In genomic region chrX:48475295-48475694, GRCh38 we compare ENCODE assay signal across 7 cellular contexts. TPM values are rescaled to one million over a fixed set of nuclear protein-coding genes. Genes with fewer than 3 reads are reported as not detected.
DNase-seq lines count a peak whose midpoint lies in the region; ATAC-seq, FAIRE-seq and TF ChIP-seq lines count a peak whose summit lies in the region.

No MANE protein-coding gene starts in this region.

- H3K4me1 ChIP-seq in HEK293 (ENCODE audit: control insufficient read depth, insufficient read depth, low read length) = 0 out of 2 replicates have a peak, but pooled peaks cover 2% of the 10 kb centered on the region
- H3K4me1 ChIP-seq in small intestine (ENCODE audit: control insufficient read depth in 2 of 2, insufficient read depth in 1 of 2, low read depth in 1 of 2, low read length in 1 of 2) = no peaks in the 10 kb centered on the region

- peak; percentile 16; the same call in 1 of the 3 replicates for ATAC-seq in SK-N-SH treated with all-trans-retinoic acid at 6 μM for 48 hours
- ATAC-seq in HG03175 (IDR thresholded peaks at IDR 0.05; ENCODE audit: unreplicated experiment) = no peak

- H3K4me3 ChIP-seq in HEK293 (ENCODE audit: low read depth, low read length) (peak overlapping the region; percentile 60), foreskin fibroblast (ENCODE audit: low read depth in 1 of 2, low read length in 2 of 2) (peak overlapping the region; percentile 68 to 73), small intestine (ENCODE audit: low read depth in 1 of 2, low read length in 2 of 2) (peak overlapping the region in 1 of 2 donors; percentile 41)

- H3K9me3 ChIP-seq in HEK293 (ENCODE audit: control insufficient read depth, insufficient read depth, low read depth, low read length) = no peaks in the 10 kb centered on the region
- H3K9me3 ChIP-seq in small intestine (ENCODE audit: control insufficient read depth, low read depth) = no peaks in the 10 kb centered on the region

- 3 to 26% (median 11%) methylated on average over 5 of the region's 5 CpGs for WGBS in small intestine, 3 donors

- FAIRE-seq in small intestine (lab: Jason Lieb, UNC) = no peak

- DNase-seq in foreskin fibroblast (no peak), small intestine (peak; percentile 27), HEK293T (ENCODE audit: extremely low spot score) (no peak), GM13977 (ENCODE audit: low spot score) (no peak)

- TF ChIP-seq CTCF in HEK293 (tag by site-specific recombination; IDR thresholded peaks at IDR 0.05) (no peak), foreskin fibroblast (IDR thresholded peaks at IDR 0.05; ENCODE audit: low read depth, low read length) (no peak), GM13977 (IDR thresholded peaks at IDR 0.05; ENCODE audit: extremely low read depth, insufficient read depth, missing control alignments) (no peak)

- CTCF ChIA-PET in HEK293 (lab: Yijun Ruan, JAX) = interaction anchor here (0.6 to 1.1 kb wide), 4 partner anchors 14 to 364 kb away, joined by 3 to 5 read pairs (median 3); no protein-coding TSS in a partner anchor
- CTCF ChIA-PET in HEK293T (lab: Yijun Ruan, JAX) = no interaction called here

- no peaks in the 10 kb centered on the region for H3K27me3 ChIP-seq in small intestine (ENCODE audit: control insufficient read depth in 2 of 2, insufficient read depth in 2 of 2, low read length in 2 of 2)

- POLR2A ChIA-PET in HEK293 (lab: Yijun Ruan, JAX) = no interaction called here
- POLR2A ChIA-PET in HEK293T (lab: Yijun Ruan, JAX) = interaction anchor here (0.6 to 1.1 kb wide), 2 partner anchors 8 to 11 kb away, joined by 3 to 4 read pairs; no protein-coding TSS in a partner anchor

- in situ Hi-C loops in GM13977 (cut with MboI; ENCODE audit: low pct_unique_long_range_greater_than_20kb, low sequenced_read_pairs, unreplicated experiment) = loop anchor here (25.0 kb wide), 1 partner anchor 388 kb away; no protein-coding TSS in a partner anchor

- peak overlapping the region; percentile 38; the same call in 1 of the 2 replicates for H3K27ac ChIP-seq in HEK293 (ENCODE audit: extremely low read depth, low read depth, low read length)
- peak overlapping the region in 1 of 2 donors; percentile 95 for H3K27ac ChIP-seq in small intestine (ENCODE audit: low read depth in 1 of 2, low read length in 1 of 2)

- H3K36me3 ChIP-seq in HEK293 (ENCODE audit: control insufficient read depth in 2 of 2, insufficient read depth in 1 of 2, low read length in 2 of 2) (peaks cover 0 to 21% of the 10 kb centered on the region in 2 experiments; a peak in 2 of 3 replicates), small intestine (ENCODE audit: control insufficient read depth in 2 of 2, insufficient read depth in 2 of 2, low read length in 2 of 2) (peaks cover 0 to 2% of the 10 kb centered on the region in 2 donors)

TF ChIP-seq in HEK293, 187 proteins besides CTCF, POLR2A, EP300 and RAD21 (continues in another document):
- no peak for TF ChIP-seq ZNF777 (tag by site-specific recombination; IDR thresholded peaks at IDR 0.05; ENCODE audit: borderline replicate concordance)
- TF ChIP-seq ZNF26 (tag by site-specific recombination; IDR thresholded peaks at IDR 0.05) = no peak
- no peak for TF ChIP-seq ZNF292 (tag by site-specific recombination; IDR thresholded peaks at IDR 0.05; ENCODE audit: borderline replicate concordance, low read depth)
- no peak for TF ChIP-seq ZNF580 (tag by site-specific recombination; IDR thresholded peaks at IDR 0.05)
- no peak for TF ChIP-seq ZNF529 (tag by site-specific recombination; IDR thresholded peaks at IDR 0.05; ENCODE audit: insufficient replicate concordance)
- no peak for TF ChIP-seq ZFP69B (tag by site-specific recombination; IDR thresholded peaks at IDR 0.05)
- no peak for TF ChIP-seq ZNF404 (tag by site-specific recombination; IDR thresholded peaks at IDR 0.05)
- no peak for TF ChIP-seq ZFP3 (tag by site-specific recombination; IDR thresholded peaks at IDR 0.05; ENCODE audit: low read depth)
- no peak for TF ChIP-seq ZNF768 (tag by site-specific recombination; IDR thresholded peaks at IDR 0.05)

TF ChIP-seq in SK-N-SH treated with all-trans-retinoic acid at 6 μM for 48 hours, 23 proteins besides CTCF, POLR2A, EP300 and RAD21:
- TF ChIP-seq ARNTL (CRISPR knock-in tag; IDR thresholded peaks at IDR 0.05; ENCODE audit: borderline replicate concordance, low read depth) = no peak

TF ChIP-seq in HEK293T, 16 proteins besides CTCF, POLR2A, EP300 and RAD21:
- no peak for TF ChIP-seq HDGF (IDR thresholded peaks at IDR 0.05; ENCODE audit: borderline replicate concordance)
- TF ChIP-seq SP1 (IDR thresholded peaks at IDR 0.05) = no peak
- TF ChIP-seq NFRKB (IDR thresholded peaks at IDR 0.05) = no peak
- no peak for TF ChIP-seq FOXK2 (IDR thresholded peaks at IDR 0.05)
- TF ChIP-seq FOXM1 (IDR thresholded peaks at IDR 0.05; ENCODE audit: borderline replicate concordance) = no peak
- no peak for TF ChIP-seq ARNT (IDR thresholded peaks at IDR 0.05)
- no peak for TF ChIP-seq SUZ12 (IDR thresholded peaks at IDR 0.05)
- no peak for TF ChIP-seq LEF1 (IDR thresholded peaks at IDR 0.05; ENCODE audit: borderline replicate concordance)
- TF ChIP-seq L3MBTL2 (conservative IDR thresholded peaks at IDR 0.05) = no peak
- no peak for TF ChIP-seq BHLHE40 (IDR thresholded peaks at IDR 0.05; ENCODE audit: borderline replicate concordance)

RNA-seq across cellular contexts. Expression of gene FTSJ1, which starts 0.7 kb away (rescaled TPM):
- polyA plus RNA-seq in small intestine = 10 to 100 TPM; 13.4 to 32.9 (median 18.1) TPM

RNA-seq across cellular contexts. Expression of gene SLC38A5, which starts 5.2 kb away (rescaled TPM):
- polyA plus RNA-seq in small intestine = 10 to 100 TPM in 1 of 3 donors, 1 to 10 TPM in 2; 2.0 to 77.7 (median 3.5) TPM

RNA-seq across cellular contexts. Expression of gene PORCN, which starts 33.5 kb away (rescaled TPM):
- 1 to 10 TPM; 2.0 to 6.4 (median 2.2) TPM for polyA plus RNA-seq in small intestine

RNA-seq across cellular contexts. Expression of gene EBP, which starts 46.3 kb away (rescaled TPM):
- polyA plus RNA-seq in small intestine = 100 to 1,000 TPM in 2 of 3 donors, 10 to 100 TPM in 1; 92.9 to 298 (median 120) TPM
